ENCODE assay signal across 8 cellular contexts in the genomic region with DNA sequence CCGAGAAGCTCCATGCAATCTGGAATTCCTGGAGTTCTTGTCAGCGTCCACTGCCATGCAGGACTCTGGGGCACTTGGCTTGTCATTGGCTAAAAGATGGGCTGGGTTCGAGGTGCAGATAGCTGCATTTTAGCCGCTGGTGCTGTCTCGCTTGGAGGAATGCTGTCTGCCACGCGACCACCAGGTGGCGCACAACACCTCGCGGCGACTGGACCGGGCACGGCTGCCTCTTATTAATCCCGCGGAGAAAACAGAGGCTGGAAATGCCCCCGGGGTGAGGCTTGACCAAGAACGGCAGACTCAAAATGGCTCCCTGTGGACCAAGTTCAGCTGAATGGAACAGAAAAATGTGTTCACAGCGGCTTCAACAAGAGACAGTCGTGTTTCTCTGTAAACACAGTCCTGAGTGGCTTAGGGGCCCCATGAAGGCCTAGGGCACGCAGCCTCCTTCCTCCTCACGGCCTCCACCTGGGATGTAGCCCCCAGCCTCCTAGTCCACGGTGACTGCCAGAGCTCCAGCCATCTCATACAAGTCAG. TPM values are rescaled to one million over a fixed set of nuclear protein-coding genes. Genes with fewer than 3 reads are reported as not detected.
DNase-seq lines count a peak whose midpoint lies in the region; ATAC-seq and TF ChIP-seq lines count a peak whose summit lies in the region.

No MANE protein-coding gene starts in this region.

- no peak overlapping the region for H2AFZ ChIP-seq in PC-9
- no peak overlapping the region for H2AFZ ChIP-seq in fibroblast of lung (ENCODE audit: low read length)

- H3K36me3 Mint-ChIP-seq in nephron progenitor cell (ENCODE audit: low read depth), result no peaks in the 10 kb centered on the region
- H3K36me3 Mint-ChIP-seq in stimulated activated naive CD8-positive, alpha-beta T cell treated with anti-CD3 and anti-CD28 coated beads, Interleukin-15, Interleukin-2, amounts not matched to agents 100 ng/mL and 50 ng/mL, for 24 hours (ENCODE audit: low read depth), result no peaks in the 10 kb centered on the region

- H3K27me3 ChIP-seq in PC-9 (ENCODE audit: insufficient read depth, low read depth) (peaks cover 29% of the 10 kb centered on the region), fibroblast of lung (ENCODE audit: control insufficient read depth, insufficient read depth, low read length) (no peaks in the 10 kb centered on the region)

- H3K79me2 ChIP-seq in PC-9 (ENCODE audit: low read depth) (no peaks in the 10 kb centered on the region), fibroblast of lung (ENCODE audit: control insufficient read depth, insufficient read depth, low read length) (no peaks in the 10 kb centered on the region)

- peak; percentile 34 for ATAC-seq in GM18520 (IDR thresholded peaks at IDR 0.05; ENCODE audit: unreplicated experiment)

- intact Hi-C loops in PC-9 (cut with micrococcal nuclease; ENCODE audit: unreplicated experiment), result loop anchor here (1.0 to 2.0 kb wide), 7 partner anchors 21 to 274 kb away; no protein-coding TSS in a partner anchor

- H3K36me3 ChIP-seq in PC-9 (ENCODE audit: low read depth), result no peaks in the 10 kb centered on the region
- H3K36me3 ChIP-seq in fibroblast of lung (ENCODE audit: control insufficient read depth, insufficient read depth, low read length), result no peaks in the 10 kb centered on the region

- no peak overlapping the region for H3K27ac Mint-ChIP-seq in nephron progenitor cell
- H3K27ac Mint-ChIP-seq in stimulated activated naive CD8-positive, alpha-beta T cell treated with anti-CD3 and anti-CD28 coated beads, Interleukin-15, Interleukin-2, amounts not matched to agents 100 ng/mL and 50 ng/mL, for 24 hours, result peak overlapping the region; percentile 67

- no peak overlapping the region for H3K27ac ChIP-seq in PC-9
- H3K27ac ChIP-seq in fibroblast of lung (ENCODE audit: insufficient read depth, low read length), result no peak overlapping the region

- POLR2A ChIA-PET in PC-9 (lab: Charles Lee; ENCODE audit: unreplicated experiment), result no interaction called here

- no peaks in the 10 kb centered on the region for H4K20me1 ChIP-seq in PC-9 (ENCODE audit: insufficient read depth)
- no peaks in the 10 kb centered on the region for H4K20me1 ChIP-seq in fibroblast of lung (ENCODE audit: control insufficient read depth, extremely low read depth, insufficient read depth, low read length)

- no TSS peak for BruUV-seq in PC-9 (replicated peaks; lab: Mats Ljungman, UMichigan)

- TF ChIP-seq CTCF in AG09319 (IDR thresholded peaks at IDR 0.05; ENCODE audit: low read depth, low read length), result peak; percentile 92
- peak; percentile 95 for TF ChIP-seq CTCF in PC-9 (conservative IDR thresholded peaks at IDR 0.05)
- peak; percentile 79 to 92 for TF ChIP-seq CTCF in fibroblast of lung (conservative IDR thresholded peaks at IDR 0.05 in 1 of 2, IDR thresholded peaks at IDR 0.05 in 1 of 2; ENCODE audit: low read depth in 1 of 2, low read length in 2 of 2)
- TF ChIP-seq CTCF in nephron progenitor cell (IDR thresholded peaks at IDR 0.05), result peak; percentile 92

- 0 out of 2 replicates have a peak, but pooled peaks cover 4% of the 10 kb centered on the region for H3K9me3 ChIP-seq in PC-9 (ENCODE audit: insufficient read depth, low read depth)
- H3K9me3 ChIP-seq in fibroblast of lung (ENCODE audit: control insufficient read depth, insufficient read depth, low read depth, low read length), result no peaks in the 10 kb centered on the region

- peaks cover 11% of the 10 kb centered on the region for H3K9me3 Mint-ChIP-seq in nephron progenitor cell
- H3K9me3 Mint-ChIP-seq in stimulated activated naive CD8-positive, alpha-beta T cell treated with anti-CD3 and anti-CD28 coated beads, Interleukin-15, Interleukin-2, amounts not matched to agents 100 ng/mL and 50 ng/mL, for 24 hours, result peaks cover 7% of the 10 kb centered on the region

- no peak overlapping the region for H3K9ac ChIP-seq in fibroblast of lung (ENCODE audit: insufficient read depth, low read length)

- H3K4me3 ChIP-seq in PC-9, result no peak overlapping the region
- no peak overlapping the region for H3K4me3 ChIP-seq in fibroblast of lung (replicated peaks in 1 of 4; ENCODE audit: control extremely low read depth in 1 of 4, insufficient read depth in 1 of 4, low read depth in 3 of 4, low read length in 4 of 4)

- H3K4me1 Mint-ChIP-seq in nephron progenitor cell, result peaks cover 39% of the 10 kb centered on the region
- peaks cover 24% of the 10 kb centered on the region for H3K4me1 Mint-ChIP-seq in stimulated activated naive CD8-positive, alpha-beta T cell treated with anti-CD3 and anti-CD28 coated beads, Interleukin-15, Interleukin-2, amounts not matched to agents 100 ng/mL and 50 ng/mL, for 24 hours (ENCODE audit: low read depth)

- DNase-seq in AG09319 (ENCODE audit: extremely low read depth, low read depth), result peak; percentile 23
- peak; percentile 9 for DNase-seq in HS-5 (ENCODE audit: low read depth)
- DNase-seq in PC-9, result peak in 1 of 2 experiments; percentile 82
- DNase-seq in activated T-cell treated with anti-CD3 and anti-CD28 coated beads, Interleukin-2, amount 50 U/mL, for 48 hours, result peak; percentile 85 to 87
- peak; percentile 29 to 61 for DNase-seq in fibroblast of lung (ENCODE audit: low read depth in 2 of 2)
- peak; percentile 88 for DNase-seq in nephron progenitor cell

- H3K4me1 ChIP-seq in PC-9 (replicated peaks; ENCODE audit: insufficient read depth) (no peaks in the 10 kb centered on the region), fibroblast of lung (ENCODE audit: control insufficient read depth, extremely low read depth, insufficient read depth, low read length) (no peaks in the 10 kb centered on the region)

- H3F3A ChIP-seq in PC-9 (ENCODE audit: insufficient read depth, low read depth), result no peaks in the 10 kb centered on the region

- no peak overlapping the region for H3K4me3 Mint-ChIP-seq in nephron progenitor cell
- no peak overlapping the region for H3K4me3 Mint-ChIP-seq in stimulated activated naive CD8-positive, alpha-beta T cell treated with anti-CD3 and anti-CD28 coated beads, Interleukin-15, Interleukin-2, amounts not matched to agents 100 ng/mL and 50 ng/mL, for 24 hours

- no peaks in the 10 kb centered on the region for H3K9me2 ChIP-seq in PC-9 (ENCODE audit: insufficient read depth)

- no peak overlapping the region for H3K4me2 ChIP-seq in PC-9
- no peak overlapping the region for H3K4me2 ChIP-seq in fibroblast of lung (ENCODE audit: extremely low read depth, insufficient read depth, low read length)

- CTCF ChIA-PET in PC-9 (lab: Charles Lee), result interaction anchor here (0.7 to 1.3 kb wide), 6 partner anchors 14 to 120 kb away, joined by 3 to 5 read pairs (median 4); no protein-coding TSS in a partner anchor

- peaks cover 25% of the 10 kb centered on the region for H3K27me3 Mint-ChIP-seq in nephron progenitor cell (ENCODE audit: low read depth, poor library complexity)
- H3K27me3 Mint-ChIP-seq in stimulated activated naive CD8-positive, alpha-beta T cell treated with anti-CD3 and anti-CD28 coated beads, Interleukin-15, Interleukin-2, amounts not matched to agents 100 ng/mL and 50 ng/mL, for 24 hours, result peaks cover 61% of the 10 kb centered on the region

RNA-seq across cellular contexts. Expression of a gene that starts 46.2 kb away (rescaled TPM):
- total RNA-seq in PC-9 (2021) (11.4 and 13.1 TPM in 2 replicates), fibroblast of lung (not detected in 2 replicates)
- polyA plus RNA-seq in fibroblast of lung, result not detected in 2 replicates
- not detected in 2 replicates for polyA plus RNA-seq in fibroblast of lung (2012)
- not detected in 2 replicates for polyA minus RNA-seq in fibroblast of lung (ENCODE audit: low replicate concordance)

Comparison
In these comparisons a context has a peak if more than half of its experiments do, and no peak if none do; other contexts are left out.
1. RNA of a gene that starts 46.2 kb away (total RNA-seq): 11.4 to 13.1 TPM in PC-9; not detected in fibroblast of lung; every median in the first group is over 10 times any median in the second.
2. Peak in every context shown above with its lines, with median percentiles within 50 percentile points of each other: CTCF ChIP-seq.